Comparison of ENCODE assay signal across 8 cellular contexts in genomic region chr12:69570545-69571399, GRCh38. TPM values are rescaled to one million over a fixed set of nuclear protein-coding genes. Genes with fewer than 3 reads are reported as not detected.
A peak's percentile ranks its signal among the peaks of the same experiment; 100 is the strongest.
DNase-seq lines count a peak whose midpoint lies in the region; ATAC-seq and TF ChIP-seq lines count a peak whose summit lies in the region.

No MANE protein-coding gene starts in this region.

- peak; percentile 65 for TF ChIP-seq CTCF in DOHH2 (IDR thresholded peaks at IDR 0.05; ENCODE audit: low read depth, low read length, poor library complexity, severe bottlenecking)
- peak; percentile 59 to 79 (median 76) for TF ChIP-seq CTCF in ascending aorta (IDR thresholded peaks at IDR 0.05)
- peak; percentile 88 for TF ChIP-seq CTCF in hepatocyte (IDR thresholded peaks at IDR 0.05; ENCODE audit: poor library complexity)

- peak; percentile 68 for ATAC-seq in GM21526 (IDR thresholded peaks at IDR 0.05; ENCODE audit: low FRiP score, unreplicated experiment)

- intact Hi-C loops in ascending aorta (cut with DNase I): loop anchor here (1.0 to 2.0 kb wide), 3 partner anchors 100 to 182 kb away; partner anchors contain the start of gene FRS2

- no peak overlapping the region for H2AFZ ChIP-seq in hepatocyte

- H3K4me1 ChIP-seq in DOHH2 (ENCODE audit: control insufficient read depth, low read length) (no peaks in the 10 kb centered on the region), ascending aorta (no peaks in the 10 kb centered on the region), hepatocyte (ENCODE audit: insufficient read depth) (no peaks in the 10 kb centered on the region)

- peaks cover 3% of the 10 kb centered on the region; the same call in 1 of the 2 replicates for H3F3A ChIP-seq in DOHH2 (ENCODE audit: control insufficient read depth, insufficient read depth)

- H3K36me3 ChIP-seq in DOHH2 (ENCODE audit: control insufficient read depth, low read length): peaks cover 38% of the 10 kb centered on the region
- H3K36me3 ChIP-seq in ascending aorta: peaks cover 20 to 41% of the 10 kb centered on the region in 2 donors
- H3K36me3 ChIP-seq in hepatocyte (replicated peaks; ENCODE audit: insufficient read depth, low read depth): no peaks in the 10 kb centered on the region

- H3K9me2 ChIP-seq in DOHH2 (replicated peaks; ENCODE audit: control insufficient read depth, low read length): no peaks in the 10 kb centered on the region
- H3K9me2 ChIP-seq in hepatocyte (replicated peaks; ENCODE audit: insufficient read depth): no peaks in the 10 kb centered on the region

- H3K4me3 ChIP-seq in DOHH2 (ENCODE audit: low read length) (no peak overlapping the region), ascending aorta (no peak overlapping the region), hepatocyte (no peak overlapping the region)

- WGBS in hepatocyte (ENCODE audit: low lambda C conversion rate, missing lambda C conversion rate): 51% methylated on average over 6 of the region's 6 CpGs

- H3K9me3 ChIP-seq in DOHH2 (ENCODE audit: control insufficient read depth, insufficient read depth, low read length) (no peaks in the 10 kb centered on the region), ascending aorta (no peaks in the 10 kb centered on the region), hepatocyte (ENCODE audit: low read depth) (no peaks in the 10 kb centered on the region)

- no peaks in the 10 kb centered on the region for H4K20me1 ChIP-seq in DOHH2 (ENCODE audit: control insufficient read depth, insufficient read depth, low read depth, low read length)
- no peaks in the 10 kb centered on the region for H4K20me1 ChIP-seq in hepatocyte (ENCODE audit: insufficient read depth, poor library complexity, severe bottlenecking)

- H3K79me2 ChIP-seq in DOHH2 (ENCODE audit: control insufficient read depth, low read length): no peaks in the 10 kb centered on the region
- H3K79me2 ChIP-seq in hepatocyte: peaks cover 17% of the 10 kb centered on the region

- H3K27ac ChIP-seq in DOHH2 (ENCODE audit: low read depth, low read length) (no peak overlapping the region), ascending aorta (no peak overlapping the region), hepatocyte (no peak overlapping the region)

- H3K27me3 ChIP-seq in DOHH2 (ENCODE audit: control insufficient read depth, low read length) (no peaks in the 10 kb centered on the region), ascending aorta (no peaks in the 10 kb centered on the region), hepatocyte (no peaks in the 10 kb centered on the region)

- H3K4me2 ChIP-seq in DOHH2 (ENCODE audit: low read length) (no peak overlapping the region), hepatocyte (no peak overlapping the region)

- DNase-seq in M059J (ENCODE audit: low read depth) (peak; percentile 52), SKM-1 treated with dmso at 0.1 percent for 144 hours (lab: John Stamatoyannopoulos, UW; ENCODE audit: unreplicated experiment) (peak; percentile 16), ascending aorta (ENCODE audit: low spot score in 2 of 2) (peak in 1 of 2 donors; percentile 73), hepatocyte (ENCODE audit: low spot score) (peak; percentile 80), cortex of kidney (lab: John Stamatoyannopoulos, UW) (no peak)
- DNase-seq in stimulated activated CD4-positive, alpha-beta T cell treated with anti-CD3 and anti-CD28 coated beads, Interleukin-12 subunit alpha, Interleukin-12 subunit beta, amount 100 ng/mL, for 48 hours (ENCODE audit: low read depth in 2 of 3, low spot score in 1 of 3): peak; percentile 8 to 44 (median 21)

RNA-seq across cellular contexts. Expression of gene CCT2, which starts 14.5 kb away (rescaled TPM):
- 215 and 244 TPM in 2 replicates for total RNA-seq in M059J (2014; rRNA removed; shearing (Covaris generic))
- total RNA-seq in ascending aorta: 65.0 TPM
- total RNA-seq in hepatocyte: 188 and 206 TPM in 2 replicates
- polyA plus RNA-seq in hepatocyte: 168 and 177 TPM in 2 replicates

RNA-seq across cellular contexts. Expression of gene LRRC10, which starts 39.9 kb away (rescaled TPM):
- not detected in 2 replicates for total RNA-seq in M059J (2014; rRNA removed; shearing (Covaris generic))
- total RNA-seq in ascending aorta (not detected), hepatocyte (not detected in 2 replicates)
- not detected in 2 replicates for polyA plus RNA-seq in hepatocyte
